14 cellular contexts compared by ENCODE assay signal in genomic region chr1:15486844-15487610, GRCh38. TPM values are rescaled to one million over a fixed set of nuclear protein-coding genes. Genes with fewer than 3 reads are reported as not detected.
"Had no signal": no experiment of that assay in that cellular context is flagged by ENCODE, and none has a peak within 500 bp of the region (broad histone marks: within the 10 kb centered on the region; RNA-seq: fewer than 3 reads in every experiment).

No MANE protein-coding gene starts in this region.

RNA-seq across cellular contexts. Expression of gene CELA2B, which starts 11.1 kb away (rescaled TPM):
- total RNA-seq: activated B cell treated with CpG ODN at 0.5 μM for 24 hours; activated CD4-positive, alpha-beta memory T cell treated with anti-CD3 and anti-CD28 coated beads for 36 hours; activated CD4-positive, alpha-beta T cell treated with anti-CD3 and anti-CD28 coated beads, Interleukin-2, amount 10 ng/mL, durations not matched to agents 24 days and 14 days; activated CD8-positive, alpha-beta memory T cell treated with anti-CD3 and anti-CD28 coated beads for 36 hours; activated CD8-positive, alpha-beta T cell treated with anti-CD3 and anti-CD28 coated beads for 36 hours; activated naive CD4-positive, alpha-beta T cell treated with anti-CD3 and anti-CD28 coated beads for 36 hours; activated naive CD4-positive, alpha-beta T cell treated with anti-CD3 and anti-CD28 coated beads, Interleukin-2, amount 50 U/mL, for 72 hours; activated naive CD8-positive, alpha-beta T cell treated with anti-CD3 and anti-CD28 coated beads for 36 hours; activated T-cell treated with anti-CD3 and anti-CD28 coated beads, Interleukin-2, amount 50 U/mL, for 72 hours; activated T-helper 1 cell treated with anti-CD3 and anti-CD28 coated beads, Interleukin-12 subunit alpha, Interleukin-12 subunit beta, Interleukin-2, Interleukin-4 antibody, amounts not matched to agents 30 ng/mL and 10 ng/mL and 1 ng/mL, durations not matched to agents 14 hours and 24 hours and 36 hours; activated T-helper 17 cell treated with anti-CD3 and anti-CD28 coated beads, Interleukin-2, amount 50 U/mL, for 72 hours; astrocyte; breast epithelium; cardiac muscle cell had no signal

RNA-seq across cellular contexts. Expression of gene CELA2A, which starts 30.5 kb away (rescaled TPM):
- total RNA-seq: activated B cell treated with CpG ODN at 0.5 μM for 24 hours; activated CD4-positive, alpha-beta memory T cell treated with anti-CD3 and anti-CD28 coated beads for 36 hours; activated CD4-positive, alpha-beta T cell treated with anti-CD3 and anti-CD28 coated beads, Interleukin-2, amount 10 ng/mL, durations not matched to agents 24 days and 14 days; activated CD8-positive, alpha-beta memory T cell treated with anti-CD3 and anti-CD28 coated beads for 36 hours; activated CD8-positive, alpha-beta T cell treated with anti-CD3 and anti-CD28 coated beads for 36 hours; activated naive CD4-positive, alpha-beta T cell treated with anti-CD3 and anti-CD28 coated beads for 36 hours; activated naive CD4-positive, alpha-beta T cell treated with anti-CD3 and anti-CD28 coated beads, Interleukin-2, amount 50 U/mL, for 72 hours; activated naive CD8-positive, alpha-beta T cell treated with anti-CD3 and anti-CD28 coated beads for 36 hours; activated T-cell treated with anti-CD3 and anti-CD28 coated beads, Interleukin-2, amount 50 U/mL, for 72 hours; activated T-helper 1 cell treated with anti-CD3 and anti-CD28 coated beads, Interleukin-12 subunit alpha, Interleukin-12 subunit beta, Interleukin-2, Interleukin-4 antibody, amounts not matched to agents 30 ng/mL and 10 ng/mL and 1 ng/mL, durations not matched to agents 14 hours and 24 hours and 36 hours; activated T-helper 17 cell treated with anti-CD3 and anti-CD28 coated beads, Interleukin-2, amount 50 U/mL, for 72 hours; astrocyte; breast epithelium; cardiac muscle cell had no signal

RNA-seq across cellular contexts. Expression of gene CTRC, which starts 48.8 kb away (rescaled TPM):
- total RNA-seq: activated CD4-positive, alpha-beta T cell treated with anti-CD3 and anti-CD28 coated beads, Interleukin-2, amount 10 ng/mL, durations not matched to agents 24 days and 14 days; activated CD8-positive, alpha-beta memory T cell treated with anti-CD3 and anti-CD28 coated beads for 36 hours; activated CD8-positive, alpha-beta T cell treated with anti-CD3 and anti-CD28 coated beads for 36 hours; activated naive CD4-positive, alpha-beta T cell treated with anti-CD3 and anti-CD28 coated beads for 36 hours; activated naive CD4-positive, alpha-beta T cell treated with anti-CD3 and anti-CD28 coated beads, Interleukin-2, amount 50 U/mL, for 72 hours; activated T-helper 17 cell treated with anti-CD3 and anti-CD28 coated beads, Interleukin-2, amount 50 U/mL, for 72 hours; astrocyte; cardiac muscle cell had no signal
